1 cellular context compared by ENCODE assay signal in the genomic region with DNA sequence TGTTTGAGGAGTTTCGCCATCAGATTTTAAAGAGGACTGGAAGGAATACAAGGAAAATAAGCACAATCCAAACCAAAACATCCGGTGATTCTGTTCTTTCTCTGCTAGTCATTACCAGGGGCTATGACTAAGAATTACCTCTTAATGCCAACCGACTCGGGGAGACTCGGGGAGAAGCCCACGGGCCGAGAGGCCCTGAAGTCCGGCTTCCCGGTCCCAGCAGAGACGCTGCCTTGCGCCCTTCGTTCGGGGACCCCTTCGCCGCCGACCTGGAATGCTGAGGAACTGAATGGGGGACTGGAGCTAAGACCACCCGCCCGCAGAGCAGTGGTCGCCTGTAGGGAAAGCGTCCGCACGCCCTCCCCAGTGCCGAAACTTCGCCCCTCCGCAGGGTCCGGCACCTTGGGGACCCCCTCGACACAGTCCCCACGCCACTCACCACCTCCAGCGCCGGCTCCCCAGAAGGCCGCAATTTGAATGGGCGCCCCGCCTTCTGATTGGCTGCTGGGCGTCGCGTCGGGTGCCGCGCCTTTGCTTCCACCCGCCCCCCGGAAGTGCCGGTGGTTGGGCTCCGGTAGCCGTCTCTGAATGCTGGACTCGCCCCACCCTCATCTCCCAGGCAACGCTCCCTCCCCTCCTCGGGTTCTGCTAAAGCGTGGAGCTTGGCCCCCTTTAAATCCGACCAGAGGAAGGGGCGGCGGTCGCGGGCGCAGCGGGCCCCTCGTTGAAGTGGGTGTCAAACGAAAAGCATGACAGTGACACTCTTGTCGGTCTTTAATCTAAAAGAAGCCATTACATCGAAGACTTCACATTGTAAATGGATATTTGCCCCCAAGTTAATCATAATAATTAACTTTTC.
A peak's percentile ranks its signal among the peaks of the same experiment; 100 is the strongest.
TF ChIP-seq lines count a peak whose summit lies in the region.

A gene with protein sequence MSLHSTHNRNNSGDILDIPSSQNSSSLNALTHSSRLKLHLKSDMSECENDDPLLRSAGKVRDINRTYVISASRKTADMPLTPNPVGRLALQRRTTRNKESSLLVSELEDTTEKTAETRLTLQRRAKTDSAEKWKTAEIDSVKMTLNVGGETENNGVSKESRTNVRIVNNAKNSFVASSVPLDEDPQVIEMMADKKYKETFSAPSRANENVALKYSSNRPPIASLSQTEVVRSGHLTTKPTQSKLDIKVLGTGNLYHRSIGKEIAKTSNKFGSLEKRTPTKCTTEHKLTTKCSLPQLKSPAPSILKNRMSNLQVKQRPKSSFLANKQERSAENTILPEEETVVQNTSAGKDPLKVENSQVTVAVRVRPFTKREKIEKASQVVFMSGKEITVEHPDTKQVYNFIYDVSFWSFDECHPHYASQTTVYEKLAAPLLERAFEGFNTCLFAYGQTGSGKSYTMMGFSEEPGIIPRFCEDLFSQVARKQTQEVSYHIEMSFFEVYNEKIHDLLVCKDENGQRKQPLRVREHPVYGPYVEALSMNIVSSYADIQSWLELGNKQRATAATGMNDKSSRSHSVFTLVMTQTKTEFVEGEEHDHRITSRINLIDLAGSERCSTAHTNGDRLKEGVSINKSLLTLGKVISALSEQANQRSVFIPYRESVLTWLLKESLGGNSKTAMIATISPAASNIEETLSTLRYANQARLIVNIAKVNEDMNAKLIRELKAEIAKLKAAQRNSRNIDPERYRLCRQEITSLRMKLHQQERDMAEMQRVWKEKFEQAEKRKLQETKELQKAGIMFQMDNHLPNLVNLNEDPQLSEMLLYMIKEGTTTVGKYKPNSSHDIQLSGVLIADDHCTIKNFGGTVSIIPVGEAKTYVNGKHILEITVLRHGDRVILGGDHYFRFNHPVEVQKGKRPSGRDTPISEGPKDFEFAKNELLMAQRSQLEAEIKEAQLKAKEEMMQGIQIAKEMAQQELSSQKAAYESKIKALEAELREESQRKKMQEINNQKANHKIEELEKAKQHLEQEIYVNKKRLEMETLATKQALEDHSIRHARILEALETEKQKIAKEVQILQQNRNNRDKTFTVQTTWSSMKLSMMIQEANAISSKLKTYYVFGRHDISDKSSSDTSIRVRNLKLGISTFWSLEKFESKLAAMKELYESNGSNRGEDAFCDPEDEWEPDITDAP (N-terminal part only) (minus strand): TSS at position 479 of the 859 bp plus-strand sequence. CDS start 2,028 bp downstream, outside the sequence.

TF ChIP-seq in K562, 482 proteins besides CTCF, POLR2A, EP300 and RAD21 (continued from another document and continues in another):
- peak; percentile 84 for TF ChIP-seq ZBTB40 (IDR thresholded peaks at IDR 0.05)
- TF ChIP-seq ZBTB40 (CRISPR knock-in tag; IDR thresholded peaks at IDR 0.05): no peak
- TF ChIP-seq KDM4B (IDR thresholded peaks at IDR 0.05; ENCODE audit: borderline replicate concordance in 2 of 2, low read depth in 1 of 2): no peak
- TF ChIP-seq ZNF134 (CRISPR knock-in tag; conservative IDR thresholded peaks at IDR 0.05): no peak
- no peak for TF ChIP-seq TCF7L2 (IDR thresholded peaks at IDR 0.05; ENCODE audit: low read depth, low read length)
- TF ChIP-seq HDAC1 (IDR thresholded peaks at IDR 0.05): peak in 1 of 2 experiments; percentile 94; a peak in 2 of 4 replicates
- no peak for TF ChIP-seq TARDBP (IDR thresholded peaks at IDR 0.05)
- peak; percentile 94 for TF ChIP-seq ELF2 (CRISPR knock-in tag; IDR thresholded peaks at IDR 0.05)
- peak; percentile 15 for TF ChIP-seq SMARCE1 (IDR thresholded peaks at IDR 0.05)
- peak; percentile 83 for TF ChIP-seq SIN3B (IDR thresholded peaks at IDR 0.05; ENCODE audit: low read depth)
- no peak for TF ChIP-seq SFPQ (IDR thresholded peaks at IDR 0.05; ENCODE audit: low read depth, low read length)
- TF ChIP-seq EWSR1 (IDR thresholded peaks at IDR 0.05; ENCODE audit: borderline replicate concordance, low read depth, partially characterized antibody): no peak
- peak; percentile 47 for TF ChIP-seq SP2 (IDR thresholded peaks at IDR 0.05; ENCODE audit: extremely low read depth, low read depth, low read length, poor library complexity, severe bottlenecking)
- 0 out of 2 replicates have a peak, but pooled peaks have one; percentile 70 for TF ChIP-seq PTBP1 (IDR thresholded peaks at IDR 0.05; ENCODE audit: low read depth, low read length)
- no peak for TF ChIP-seq PYGO2 (tag; IDR thresholded peaks at IDR 0.05)
- peak; percentile 30; the same call in 1 of the 2 replicates for TF ChIP-seq E2F1 (CRISPR knock-in tag; IDR thresholded peaks at IDR 0.05)
- TF ChIP-seq, protein P1, sequence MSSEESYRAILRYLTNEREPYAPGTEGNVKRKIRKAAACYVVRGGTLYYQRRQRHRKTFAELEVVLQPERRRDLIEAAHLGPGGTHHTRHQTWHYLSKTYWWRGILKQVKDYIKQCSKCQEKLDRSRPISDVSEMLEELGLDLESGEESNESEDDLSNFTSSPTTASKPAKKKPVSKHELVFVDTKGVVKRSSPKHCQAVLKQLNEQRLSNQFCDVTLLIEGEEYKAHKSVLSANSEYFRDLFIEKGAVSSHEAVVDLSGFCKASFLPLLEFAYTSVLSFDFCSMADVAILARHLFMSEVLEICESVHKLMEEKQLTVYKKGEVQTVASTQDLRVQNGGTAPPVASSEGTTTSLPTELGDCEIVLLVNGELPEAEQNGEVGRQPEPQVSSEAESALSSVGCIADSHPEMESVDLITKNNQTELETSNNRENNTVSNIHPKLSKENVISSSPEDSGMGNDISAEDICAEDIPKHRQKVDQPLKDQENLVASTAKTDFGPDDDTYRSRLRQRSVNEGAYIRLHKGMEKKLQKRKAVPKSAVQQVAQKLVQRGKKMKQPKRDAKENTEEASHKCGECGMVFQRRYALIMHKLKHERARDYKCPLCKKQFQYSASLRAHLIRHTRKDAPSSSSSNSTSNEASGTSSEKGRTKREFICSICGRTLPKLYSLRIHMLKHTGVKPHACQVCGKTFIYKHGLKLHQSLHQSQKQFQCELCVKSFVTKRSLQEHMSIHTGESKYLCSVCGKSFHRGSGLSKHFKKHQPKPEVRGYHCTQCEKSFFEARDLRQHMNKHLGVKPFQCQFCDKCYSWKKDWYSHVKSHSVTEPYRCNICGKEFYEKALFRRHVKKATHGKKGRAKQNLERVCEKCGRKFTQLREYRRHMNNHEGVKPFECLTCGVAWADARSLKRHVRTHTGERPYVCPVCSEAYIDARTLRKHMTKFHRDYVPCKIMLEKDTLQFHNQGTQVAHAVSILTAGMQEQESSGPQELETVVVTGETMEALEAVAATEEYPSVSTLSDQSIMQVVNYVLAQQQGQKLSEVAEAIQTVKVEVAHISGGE (CRISPR knock-in tag; IDR thresholded peaks at IDR 0.05): 0 out of 6 replicates have a peak, but pooled peaks of 1 of the 3 experiments have one; percentile 58
- no peak for TF ChIP-seq ZNF444 (CRISPR knock-in tag; IDR thresholded peaks at IDR 0.05)
- no peak for TF ChIP-seq ZNF253 (CRISPR knock-in tag; conservative IDR thresholded peaks at IDR 0.05)
- TF ChIP-seq, protein P2, sequence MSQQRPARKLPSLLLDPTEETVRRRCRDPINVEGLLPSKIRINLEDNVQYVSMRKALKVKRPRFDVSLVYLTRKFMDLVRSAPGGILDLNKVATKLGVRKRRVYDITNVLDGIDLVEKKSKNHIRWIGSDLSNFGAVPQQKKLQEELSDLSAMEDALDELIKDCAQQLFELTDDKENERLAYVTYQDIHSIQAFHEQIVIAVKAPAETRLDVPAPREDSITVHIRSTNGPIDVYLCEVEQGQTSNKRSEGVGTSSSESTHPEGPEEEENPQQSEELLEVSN (IDR thresholded peaks at IDR 0.05; ENCODE audit: borderline replicate concordance in 1 of 2, extremely low read depth in 1 of 2, insufficient read depth in 1 of 2, insufficient read length in 1 of 2, low read depth in 1 of 2, low read length in 1 of 2, poor library complexity in 1 of 2, severe bottlenecking in 1 of 2): peak; percentile 50 to 86
- TF ChIP-seq, protein P3, sequence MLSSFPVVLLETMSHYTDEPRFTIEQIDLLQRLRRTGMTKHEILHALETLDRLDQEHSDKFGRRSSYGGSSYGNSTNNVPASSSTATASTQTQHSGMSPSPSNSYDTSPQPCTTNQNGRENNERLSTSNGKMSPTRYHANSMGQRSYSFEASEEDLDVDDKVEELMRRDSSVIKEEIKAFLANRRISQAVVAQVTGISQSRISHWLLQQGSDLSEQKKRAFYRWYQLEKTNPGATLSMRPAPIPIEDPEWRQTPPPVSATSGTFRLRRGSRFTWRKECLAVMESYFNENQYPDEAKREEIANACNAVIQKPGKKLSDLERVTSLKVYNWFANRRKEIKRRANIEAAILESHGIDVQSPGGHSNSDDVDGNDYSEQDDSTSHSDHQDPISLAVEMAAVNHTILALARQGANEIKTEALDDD (IDR thresholded peaks at IDR 0.05): no peak; the same call in 1 of the 2 replicates
